ENCODE assay signal across 14 cellular contexts in genomic region chr1:10667815-10668214, GRCh38.
DNase-seq lines count a peak whose midpoint lies in the region; ATAC-seq, FAIRE-seq and TF ChIP-seq lines count a peak whose summit lies in the region.
"Had no signal": no experiment of that assay in that cellular context is flagged by ENCODE, and none has a peak within 500 bp of the region (broad histone marks: within the 10 kb centered on the region; RNA-seq: fewer than 3 reads in every experiment).

No MANE protein-coding gene starts in this region.

- no peaks in the 10 kb centered on the region for H3K79me2 ChIP-seq in HepG2 (ENCODE audit: insufficient read depth, low read length)

- no peak overlapping the region for H3K27ac ChIP-seq in HepG2 (ENCODE audit: extremely low read length, insufficient read depth, low read length)
- H3K27ac ChIP-seq in right lobe of liver: peak overlapping the region in 1 of 3 donors; percentile 49
- peak overlapping the region; percentile 24 for H3K27ac ChIP-seq in mesodermal cell (ENCODE audit: low read depth, low read length, severe bottlenecking)

- H2AFZ ChIP-seq in HepG2 (ENCODE audit: low read length): no peak overlapping the region

- peak overlapping the region in 2 of 3 experiments; percentile 42 to 48; a peak in 3 of 6 replicates for H3K4me3 ChIP-seq in HepG2 (replicated peaks in 1 of 3; ENCODE audit: insufficient read depth in 1 of 3, low read depth in 2 of 3, low read length in 3 of 3)
- no peak overlapping the region for H3K4me3 ChIP-seq in right lobe of liver
- H3K4me3 ChIP-seq in mesodermal cell (ENCODE audit: extremely low read depth, insufficient read depth, low read length, poor library complexity, severe bottlenecking): no peak overlapping the region

- no peak overlapping the region for H3K4me3 Mint-ChIP-seq in effector memory CD8-positive, alpha-beta T cell
- H3K4me3 Mint-ChIP-seq: activated CD4-positive, alpha-beta memory T cell treated with anti-CD3 and anti-CD28 coated beads, Interleukin-2, amount 10 ng/mL, durations not matched to agents 7 days and 5 days had no signal

- 38% methylated on average over 6 of the region's 20 CpGs for WGBS in HepG2 (ENCODE audit: low lambda C conversion rate)
- 81% methylated on average over 3 of the region's 20 CpGs for WGBS in right lobe of liver (ENCODE audit: insufficient coverage, low coverage, low lambda C conversion rate, missing lambda C conversion rate)
- WGBS in mesodermal cell (ENCODE audit: insufficient coverage in 2 of 2), 2 experiments: 63 to 89% methylated on average over 9 of the region's 20 CpGs

- TF ChIP-seq CTCF in HepG2 (CRISPR knock-in tag; IDR thresholded peaks at IDR 0.05): no peak
- TF ChIP-seq CTCF in right lobe of liver (IDR thresholded peaks at IDR 0.05): no peak
- no peak for TF ChIP-seq CTCF in GM13977 (IDR thresholded peaks at IDR 0.05; ENCODE audit: extremely low read depth, insufficient read depth, missing control alignments)

- H3K27me3 ChIP-seq in HepG2 (ENCODE audit: control insufficient read depth in 1 of 2, insufficient read depth in 2 of 2, low read length in 2 of 2) (no peaks in the 10 kb centered on the region), right lobe of liver (no peaks in the 10 kb centered on the region)

- peak overlapping the region; percentile 51 for H3K4me2 ChIP-seq in HepG2 (ENCODE audit: low read depth, low read length)

- TF ChIP-seq POLR2A in HepG2 (IDR thresholded peaks at IDR 0.05; ENCODE audit: insufficient read depth in 1 of 2, low read depth in 2 of 2, low read length in 2 of 2): no peak
- TF ChIP-seq POLR2A in right lobe of liver (IDR thresholded peaks at IDR 0.05): no peak

- POLR2A ChIA-PET in HepG2 (lab: Yijun Ruan, JAX): interaction anchor here (0.8 to 2.3 kb wide), 3 partner anchors 10 to 18 kb away, joined by 3 to 12 read pairs (median 8); no protein-coding TSS in a partner anchor

- DNase-seq in HepG2 (ENCODE audit: low spot score) (no peak), right lobe of liver (no peak), SHP77 (lab: John Stamatoyannopoulos, UW) (peak; percentile 60 to 75), OCI-M1 (lab: John Stamatoyannopoulos, UW) (no peak), GM13977 (ENCODE audit: low spot score) (no peak)
- no peak for DNase-seq in effector memory CD8-positive, alpha-beta T cell
- DNase-seq: activated CD4-positive, alpha-beta memory T cell treated with anti-CD3 and anti-CD28 coated beads, Interleukin-2, amount 10 ng/mL, durations not matched to agents 7 days and 5 days; activated effector memory CD4-positive, alpha-beta T cell treated with Interleukin-2 at 50 U/mL for 16 hours; AML-193; DMS79; NCI-H774; SIG-M5 had no signal

- no peak for FAIRE-seq in HepG2 (lab: Jason Lieb, UNC)

- in situ Hi-C loops in HepG2 (cut with HindIII; ENCODE audit: extremely low pct_ligation_motif_present, low pct_unique_long_range_greater_than_20kb): no loop called here
- in situ Hi-C loops in GM13977 (cut with MboI; ENCODE audit: low pct_unique_long_range_greater_than_20kb, low sequenced_read_pairs, unreplicated experiment): no loop called here

- TF ChIP-seq RAD21 in HepG2 (CRISPR knock-in tag; IDR thresholded peaks at IDR 0.05): no peak

- no peaks in the 10 kb centered on the region for H3K9me3 Mint-ChIP-seq in effector memory CD8-positive, alpha-beta T cell
- H3K9me3 Mint-ChIP-seq: activated CD4-positive, alpha-beta memory T cell treated with anti-CD3 and anti-CD28 coated beads, Interleukin-2, amount 10 ng/mL, durations not matched to agents 7 days and 5 days had no signal

- ATAC-seq in HepG2 (peak; percentile 45), right lobe of liver (no peak), HG02623 (IDR thresholded peaks at IDR 0.05; ENCODE audit: unreplicated experiment) (no peak)
- ATAC-seq in effector memory CD8-positive, alpha-beta T cell (replicated peaks): no peak

- CTCF ChIA-PET in HepG2 (lab: Yijun Ruan, JAX; ENCODE audit: low intra/inter-chr PET ratio, low total read pairs): no interaction called here

- H3K4me1 ChIP-seq in HepG2 (ENCODE audit: insufficient read depth, low read length): peaks cover 21% of the 10 kb centered on the region
- H3K4me1 ChIP-seq in right lobe of liver: peaks cover 0 to 58% (median 32%) of the 10 kb centered on the region in 4 donors
- H3K4me1 ChIP-seq in mesodermal cell (ENCODE audit: control insufficient read depth, insufficient read depth, low read length, poor library complexity, severe bottlenecking): peaks cover 28% of the 10 kb centered on the region

- peaks cover 45% of the 10 kb centered on the region for H3K36me3 Mint-ChIP-seq in effector memory CD8-positive, alpha-beta T cell (ENCODE audit: insufficient read depth)

- no peaks in the 10 kb centered on the region for H3K27me3 Mint-ChIP-seq in effector memory CD8-positive, alpha-beta T cell
- H3K27me3 Mint-ChIP-seq: activated CD4-positive, alpha-beta memory T cell treated with anti-CD3 and anti-CD28 coated beads, Interleukin-2, amount 10 ng/mL, durations not matched to agents 7 days and 5 days had no signal

- no peak overlapping the region for H3K27ac Mint-ChIP-seq in effector memory CD8-positive, alpha-beta T cell
- H3K27ac Mint-ChIP-seq: activated CD4-positive, alpha-beta memory T cell treated with anti-CD3 and anti-CD28 coated beads, Interleukin-2, amount 10 ng/mL, durations not matched to agents 7 days and 5 days had no signal

- H3K9me3 ChIP-seq in HepG2 (ENCODE audit: low read length): no peaks in the 10 kb centered on the region
- no peaks in the 10 kb centered on the region for H3K9me3 ChIP-seq in right lobe of liver
- no peaks in the 10 kb centered on the region for H3K9me3 ChIP-seq in mesodermal cell (ENCODE audit: control insufficient read depth, low read length)

- no peaks in the 10 kb centered on the region for H4K20me1 ChIP-seq in HepG2 (ENCODE audit: insufficient read depth, low read length)

- peaks cover 9 to 21% of the 10 kb centered on the region in 2 donors for H3K4me1 Mint-ChIP-seq in effector memory CD8-positive, alpha-beta T cell (ENCODE audit: low read depth in 2 of 2)
- H3K4me1 Mint-ChIP-seq: activated CD4-positive, alpha-beta memory T cell treated with anti-CD3 and anti-CD28 coated beads, Interleukin-2, amount 10 ng/mL, durations not matched to agents 7 days and 5 days had no signal

- BruUV-seq in HepG2 (replicated peaks; lab: Mats Ljungman, UMichigan): no TSS peak

- intact Hi-C loops in HepG2 (cut with micrococcal nuclease; ENCODE audit: unreplicated experiment): no loop called here
- intact Hi-C loops in right lobe of liver (cut with DNase I): no loop called here

- no peaks in the 10 kb centered on the region for H3K36me3 ChIP-seq in HepG2 (replicated peaks in 1 of 2; ENCODE audit: control insufficient read depth in 1 of 2, insufficient read depth in 2 of 2, low read length in 2 of 2)
- no peaks in the 10 kb centered on the region for H3K36me3 ChIP-seq in right lobe of liver
- H3K36me3 ChIP-seq in mesodermal cell (ENCODE audit: control insufficient read depth, insufficient read depth, low read length): no peaks in the 10 kb centered on the region

- H3K9ac ChIP-seq in HepG2 (ENCODE audit: insufficient read depth, low read depth, low read length): no peak overlapping the region

- no peak for TF ChIP-seq EP300 in HepG2 (IDR thresholded peaks at IDR 0.05; ENCODE audit: low read depth in 2 of 2, low read length in 2 of 2)
- TF ChIP-seq EP300 in HepG2 (CRISPR knock-in tag; IDR thresholded peaks at IDR 0.05; ENCODE audit: borderline replicate concordance): no peak

TF ChIP-seq in HepG2, 621 proteins besides CTCF, POLR2A, EP300 and RAD21 (continues in another document):
- TF ChIP-seq ZNF256 (CRISPR knock-in tag; conservative IDR thresholded peaks at IDR 0.05): no peak
- no peak for TF ChIP-seq ZKSCAN1 (IDR thresholded peaks at IDR 0.05; ENCODE audit: low read length)
- no peak for TF ChIP-seq SIX1 (CRISPR knock-in tag; IDR thresholded peaks at IDR 0.05; ENCODE audit: borderline replicate concordance)
- peak; percentile 26; the same call in 1 of the 2 replicates for TF ChIP-seq TFAP4 (IDR thresholded peaks at IDR 0.05; ENCODE audit: borderline replicate concordance, low read depth)
- TF ChIP-seq ZFP41 (CRISPR knock-in tag; IDR thresholded peaks at IDR 0.05; ENCODE audit: borderline replicate concordance): no peak
- no peak for TF ChIP-seq ZBED4 (CRISPR knock-in tag; IDR thresholded peaks at IDR 0.05; ENCODE audit: borderline replicate concordance)
- TF ChIP-seq ERF (CRISPR knock-in tag; IDR thresholded peaks at IDR 0.05): no peak

Comparison
In these comparisons a context has a peak if more than half of its experiments do, and no peak if none do; other contexts are left out.
1. H3K4me3 ChIP-seq: peak in HepG2 (2 of 3); none in right lobe of liver (0 of 3) and mesodermal cell (single experiment).
2. DNase-seq: peak in SHP77 (2 of 2); none in HepG2 (single experiment), right lobe of liver (0 of 3), effector memory CD8-positive, alpha-beta T cell (0 of 3), OCI-M1 (single experiment) and GM13977 (single experiment).